Comparison of ENCODE assay signal across 23 cellular contexts in genomic region chr1:197922070-197922390, GRCh38. TPM values are rescaled to one million over a fixed set of nuclear protein-coding genes. Genes with fewer than 3 reads are reported as not detected.
"Had no signal": no experiment of that assay in that cellular context is flagged by ENCODE, and none has a peak within 500 bp of the region (broad histone marks: within the 10 kb centered on the region; RNA-seq: fewer than 3 reads in every experiment).

No MANE protein-coding gene starts in this region.

- H3K4me3 ChIP-seq: cardiac muscle cell, SJSA1 had no signal

- H3K4me3 Mint-ChIP-seq: activated CD4-positive, alpha-beta T cell treated with anti-CD3 and anti-CD28 coated beads, Interleukin-2, amount 10 ng/mL, durations not matched to agents 24 days and 14 days; activated CD8-positive, alpha-beta memory T cell treated with anti-CD3 and anti-CD28 coated beads, Interleukin-2, amount 10 ng/mL, durations not matched to agents 7 days and 5 days; activated naive CD8-positive, alpha-beta T cell; activated T-cell treated with anti-CD3 and anti-CD28 coated beads, Interleukin-2, amount 50 U/mL, for 24 hours; activated T-helper 1 cell treated with anti-CD3 and anti-CD28 coated beads, Interleukin-12 subunit alpha, Interleukin-12 subunit beta, Interleukin-2, Interleukin-4 antibody, amounts not matched to agents 30 ng/mL and 10 ng/mL and 1 ng/mL, durations not matched to agents 14 hours and 24 hours and 36 hours; T-helper 2 cell treated with Interferon-gamma antibody and Interleukin-4, amounts not matched to agents 5 μg/mL and 100 μg/mL, for 36 hours had no signal

- DNase-seq: activated CD4-positive, alpha-beta T cell treated with anti-CD3 and anti-CD28 coated beads for 1 hour; activated CD4-positive, alpha-beta T cell treated with anti-CD3 and anti-CD28 coated beads, Interleukin-2, amount 10 ng/mL, durations not matched to agents 24 days and 14 days; activated CD4-positive, alpha-beta T cell treated with anti-CD3 and anti-CD28 coated beads, Interleukin-2, amount 50 U/mL, for 48 hours; activated CD8-positive, alpha-beta memory T cell treated with anti-CD3 and anti-CD28 coated beads, Interleukin-2, amount 10 ng/mL, durations not matched to agents 7 days and 5 days; activated effector memory CD4-positive, alpha-beta T cell treated with Interleukin-2 at 50 U/mL for 16 hours; activated naive CD4-positive, alpha-beta T cell treated with Interleukin-2 at 50 U/mL for 16 hours; activated T-cell treated with anti-CD3 and anti-CD28 coated beads, Interleukin-2, amount 50 U/mL, for 24 hours; amygdala; brain microvascular endothelial cell; Kasumi-1; KBM-7; NCI-H1436 treated with DMSO at 0.1 percent for 48 hours; NCI-H187; NCI-H510A treated with DMSO at 0.1 percent for 48 hours; PC-3; SHP77; T-helper 1 cell had no signal

- H3K27ac Mint-ChIP-seq: activated CD4-positive, alpha-beta T cell treated with anti-CD3 and anti-CD28 coated beads, Interleukin-2, amount 10 ng/mL, durations not matched to agents 24 days and 14 days; activated CD8-positive, alpha-beta memory T cell treated with anti-CD3 and anti-CD28 coated beads, Interleukin-2, amount 10 ng/mL, durations not matched to agents 7 days and 5 days; activated naive CD8-positive, alpha-beta T cell; activated T-cell treated with anti-CD3 and anti-CD28 coated beads, Interleukin-2, amount 50 U/mL, for 24 hours; activated T-helper 1 cell treated with anti-CD3 and anti-CD28 coated beads, Interleukin-12 subunit alpha, Interleukin-12 subunit beta, Interleukin-2, Interleukin-4 antibody, amounts not matched to agents 30 ng/mL and 10 ng/mL and 1 ng/mL, durations not matched to agents 14 hours and 24 hours and 36 hours; T-helper 2 cell treated with Interferon-gamma antibody and Interleukin-4, amounts not matched to agents 5 μg/mL and 100 μg/mL, for 36 hours had no signal

- H3K36me3 Mint-ChIP-seq: activated naive CD8-positive, alpha-beta T cell had no signal

- H3K9me3 ChIP-seq: SJSA1 had no signal

- H3K9me3 Mint-ChIP-seq: activated T-cell treated with anti-CD3 and anti-CD28 coated beads, Interleukin-2, amount 50 U/mL, for 24 hours; activated T-helper 1 cell treated with anti-CD3 and anti-CD28 coated beads, Interleukin-12 subunit alpha, Interleukin-12 subunit beta, Interleukin-2, Interleukin-4 antibody, amounts not matched to agents 30 ng/mL and 10 ng/mL and 1 ng/mL, durations not matched to agents 14 hours and 24 hours and 36 hours; T-helper 2 cell treated with Interferon-gamma antibody and Interleukin-4, amounts not matched to agents 5 μg/mL and 100 μg/mL, for 36 hours had no signal

- ATAC-seq: activated CD8-positive, alpha-beta memory T cell treated with anti-CD3 and anti-CD28 coated beads, Interleukin-2, amount 10 ng/mL, durations not matched to agents 7 days and 5 days; PC-3 had no signal

RNA-seq across cellular contexts. Expression of gene LHX9, which starts 4.9 kb away (rescaled TPM):
- total RNA-seq: activated T-helper 1 cell treated with anti-CD3 and anti-CD28 coated beads, Interleukin-12 subunit alpha, Interleukin-12 subunit beta, Interleukin-2, Interleukin-4 antibody, amounts not matched to agents 30 ng/mL and 10 ng/mL and 1 ng/mL, durations not matched to agents 14 hours and 24 hours and 36 hours; astrocyte; cardiac muscle cell had no signal
